20 cellular contexts compared by ENCODE assay signal in the genomic region with DNA sequence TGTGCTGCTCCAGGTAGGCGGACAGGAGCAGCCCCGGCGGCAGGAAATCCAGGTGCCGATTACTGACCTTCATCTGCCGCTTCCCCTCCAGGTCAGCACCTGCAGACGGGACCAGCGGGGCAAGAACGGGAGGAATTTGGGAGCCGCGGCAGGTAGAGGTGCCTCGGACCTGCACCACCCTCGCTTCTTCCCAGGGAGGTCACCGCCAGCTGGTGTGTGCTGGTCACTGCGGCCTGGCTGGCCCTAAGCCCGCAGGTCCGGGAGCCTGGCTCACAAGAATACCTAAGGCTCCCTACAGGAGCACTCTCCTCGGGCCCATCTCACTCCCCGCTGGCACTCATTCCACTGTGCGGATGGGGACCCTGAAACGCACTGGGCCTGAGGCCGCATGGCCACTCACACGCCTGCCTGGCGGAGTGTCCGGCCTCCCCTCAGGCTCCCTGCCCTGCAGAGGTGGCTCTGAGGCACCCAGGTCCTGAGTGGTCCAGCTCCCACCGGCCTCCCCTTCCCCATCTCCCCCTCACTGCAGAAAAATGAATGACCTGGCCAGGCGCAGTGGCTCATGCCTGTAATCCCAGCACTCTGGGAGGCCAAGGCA. TPM values are rescaled to one million over a fixed set of nuclear protein-coding genes. Genes with fewer than 3 reads are reported as not detected.
A peak's percentile ranks its signal among the peaks of the same experiment; 100 is the strongest.
DNase-seq lines count a peak whose midpoint lies in the region; ATAC-seq and TF ChIP-seq lines count a peak whose summit lies in the region.
"Had no signal": no experiment of that assay in that cellular context is flagged by ENCODE, and none has a peak within 500 bp of the region (broad histone marks: within the 10 kb centered on the region; RNA-seq: fewer than 3 reads in every experiment).

No MANE protein-coding gene starts in this region.

- H2AFZ ChIP-seq in trophoblast cell (ENCODE audit: insufficient read depth, low read length, poor library complexity) = no peak overlapping the region
- H2AFZ ChIP-seq: parathyroid adenoma had no signal

- H3K4me2 ChIP-seq in trophoblast cell (ENCODE audit: low read length) = no peak overlapping the region

- H4K91ac ChIP-seq in trophoblast cell (ENCODE audit: low read depth, low read length) = no peak overlapping the region

- H3K9me3 Mint-ChIP-seq in stimulated activated memory B cell treated with anti-CD40 and anti-IgM and Interleukin-4, amounts not matched to agents 10 μg/mL and 1 μg/mL and 100 μg/mL, for 72 hours = no peaks in the 10 kb centered on the region
- H3K9me3 Mint-ChIP-seq: activated CD4-positive, alpha-beta T cell treated with anti-CD3 and anti-CD28 coated beads, Interleukin-2, amount 10 ng/mL, durations not matched to agents 24 days and 14 days had no signal

- H3K79me1 ChIP-seq in trophoblast cell (ENCODE audit: low read length) = peaks cover 5% of the 10 kb centered on the region

- H2BK120ac ChIP-seq in trophoblast cell (ENCODE audit: insufficient read depth, low read length, poor library complexity) = no peak overlapping the region

- H3K4me1 Mint-ChIP-seq in stimulated activated memory B cell treated with anti-CD40 and anti-IgM and Interleukin-4, amounts not matched to agents 10 μg/mL and 1 μg/mL and 100 μg/mL, for 72 hours = peaks cover 33% of the 10 kb centered on the region

- H3K27me3 ChIP-seq in dorsolateral prefrontal cortex (no peaks in the 10 kb centered on the region), trophoblast cell (ENCODE audit: insufficient read depth, low read length) (no peaks in the 10 kb centered on the region), left ventricle myocardium inferior (ENCODE audit: low read depth) (no peaks in the 10 kb centered on the region)
- H3K27me3 ChIP-seq: gastroesophageal sphincter had no signal

- H3K9me3 ChIP-seq in trophoblast cell (ENCODE audit: insufficient read depth, low read depth, low read length) (peaks cover 3% of the 10 kb centered on the region), left ventricle myocardium inferior (replicated peaks) (no peaks in the 10 kb centered on the region)
- H3K9me3 ChIP-seq: gastroesophageal sphincter, thoracic aorta had no signal

- H3K36me3 ChIP-seq in trophoblast cell (ENCODE audit: control insufficient read depth in 1 of 2, insufficient read depth in 2 of 2, low read length in 2 of 2) = peaks cover 35 to 39% of the 10 kb centered on the region in 2 experiments
- H3K36me3 ChIP-seq in left ventricle myocardium inferior = peaks cover 30% of the 10 kb centered on the region
- H3K36me3 ChIP-seq: thoracic aorta had no signal

- H3K4ac ChIP-seq in trophoblast cell (ENCODE audit: low read depth, low read length) = no peak overlapping the region

- H3K4me1 ChIP-seq in trophoblast cell (ENCODE audit: control insufficient read depth in 1 of 2, insufficient read depth in 2 of 2, low read length in 2 of 2) = peaks cover 4 to 5% of the 10 kb centered on the region in 2 experiments
- peaks cover 9% of the 10 kb centered on the region for H3K4me1 ChIP-seq in left ventricle myocardium inferior
- H3K4me1 ChIP-seq: parathyroid adenoma had no signal

- H4K12ac ChIP-seq in trophoblast cell (ENCODE audit: low read depth, low read length) = no peak overlapping the region

- H3K27me3 Mint-ChIP-seq in stimulated activated memory B cell treated with anti-CD40 and anti-IgM and Interleukin-4, amounts not matched to agents 10 μg/mL and 1 μg/mL and 100 μg/mL, for 72 hours = no peaks in the 10 kb centered on the region
- H3K27me3 Mint-ChIP-seq: activated CD4-positive, alpha-beta T cell treated with anti-CD3 and anti-CD28 coated beads, Interleukin-2, amount 10 ng/mL, durations not matched to agents 24 days and 14 days had no signal

- no peak for ATAC-seq in stimulated activated memory B cell treated with anti-CD40 and anti-IgM and Interleukin-4, amounts not matched to agents 10 μg/mL and 1 μg/mL and 100 μg/mL, for 72 hours
- ATAC-seq: gastroesophageal sphincter had no signal

- no peak overlapping the region for H4K8ac ChIP-seq in trophoblast cell (ENCODE audit: low read depth, low read length)

- peaks cover 2% of the 10 kb centered on the region for H3K79me2 ChIP-seq in trophoblast cell (ENCODE audit: control insufficient read depth, insufficient read depth, low read length, poor library complexity)

- intact Hi-C loops in dorsolateral prefrontal cortex (cut with DNase I) (loop anchor here in 1 of 2 donors (10.0 kb wide), 1 partner anchor 323 kb away; the partner anchor contains the start of gene BSG), left ventricle myocardium inferior (cut with micrococcal nuclease) (no loop called here)

- H3K27ac Mint-ChIP-seq in stimulated activated memory B cell treated with anti-CD40 and anti-IgM and Interleukin-4, amounts not matched to agents 10 μg/mL and 1 μg/mL and 100 μg/mL, for 72 hours = no peak overlapping the region
- H3K27ac Mint-ChIP-seq: activated CD4-positive, alpha-beta T cell treated with anti-CD3 and anti-CD28 coated beads, Interleukin-2, amount 10 ng/mL, durations not matched to agents 24 days and 14 days had no signal

- no peak overlapping the region for H3K4me3 Mint-ChIP-seq in stimulated activated memory B cell treated with anti-CD40 and anti-IgM and Interleukin-4, amounts not matched to agents 10 μg/mL and 1 μg/mL and 100 μg/mL, for 72 hours
- H3K4me3 Mint-ChIP-seq: activated CD4-positive, alpha-beta T cell treated with anti-CD3 and anti-CD28 coated beads, Interleukin-2, amount 10 ng/mL, durations not matched to agents 24 days and 14 days had no signal

- no peak overlapping the region for H3K9ac ChIP-seq in trophoblast cell (ENCODE audit: low read length)
- H3K9ac ChIP-seq: parathyroid adenoma had no signal

- H2BK12ac ChIP-seq in trophoblast cell (ENCODE audit: low read length) = no peak overlapping the region

- H3K14ac ChIP-seq in trophoblast cell (ENCODE audit: low read length) = no peak overlapping the region

- no peak overlapping the region for H2AK5ac ChIP-seq in trophoblast cell (ENCODE audit: low read length)

- H3K27ac ChIP-seq in dorsolateral prefrontal cortex (peak overlapping the region in 44 of 59 donors; percentile 12 to 79 (median 59)), trophoblast cell (ENCODE audit: low read depth, low read length) (no peak overlapping the region), left ventricle myocardium inferior (replicated peaks) (no peak overlapping the region)
- H3K27ac ChIP-seq: coronary artery, gastroesophageal sphincter, parathyroid adenoma, skin epidermis, thoracic aorta had no signal

- no peak overlapping the region for H3K4me3 ChIP-seq in dorsolateral prefrontal cortex
- H3K4me3 ChIP-seq in trophoblast cell (ENCODE audit: low read depth, low read length) = no peak overlapping the region
- H3K4me3 ChIP-seq in left ventricle myocardium inferior = no peak overlapping the region
- H3K4me3 ChIP-seq: coronary artery, gastroesophageal sphincter, skin epidermis, thoracic aorta had no signal

- H3K36me3 Mint-ChIP-seq in stimulated activated memory B cell treated with anti-CD40 and anti-IgM and Interleukin-4, amounts not matched to agents 10 μg/mL and 1 μg/mL and 100 μg/mL, for 72 hours = peaks cover 31% of the 10 kb centered on the region

- no peak overlapping the region for H3K18ac ChIP-seq in trophoblast cell (ENCODE audit: low read length)

- H2BK5ac ChIP-seq in trophoblast cell (ENCODE audit: low read depth, low read length, poor library complexity) = no peak overlapping the region

- DNase-seq in ELR (ENCODE audit: low read depth) = peak; percentile 37
- DNase-seq in HuH-7.5 (ENCODE audit: low spot score) = peak; percentile 81
- no peak for DNase-seq in dorsolateral prefrontal cortex
- peak; percentile 80 to 83 for DNase-seq in trophoblast cell
- DNase-seq in Ammon's horn (ENCODE audit: low spot score) = no peak
- no peak for DNase-seq in left ventricle myocardium inferior
- DNase-seq: activated CD4-positive, alpha-beta T cell treated with anti-CD3 and anti-CD28 coated beads, Interleukin-2, amount 10 ng/mL, durations not matched to agents 24 days and 14 days; activated CD8-positive, alpha-beta memory T cell treated with anti-CD3 and anti-CD28 coated beads, Interleukin-2, amount 50 U/mL, for 48 hours; activated gamma-delta T cell treated with Interleukin-2 at 50 U/mL for 16 hours; IMR-90; NCI-H2081; T1000 had no signal

- no peak overlapping the region for H3K23ac ChIP-seq in trophoblast cell (ENCODE audit: low read length)

- WGBS in trophoblast cell (ENCODE audit: extremely low coverage, insufficient coverage, insufficient read length) = no CpG with 5 or more reads among the region's 26 CpGs

- TF ChIP-seq CTCF in dorsolateral prefrontal cortex (IDR thresholded peaks at IDR 0.05 in 54 of 56, conservative IDR thresholded peaks at IDR 0.05 in 2 of 56; ENCODE audit: low read depth in 1 of 56, partially characterized antibody in 56 of 56) (no peak), left ventricle myocardium inferior (IDR thresholded peaks at IDR 0.05; ENCODE audit: borderline replicate concordance) (no peak)

RNA-seq across cellular contexts. Expression of gene RNU6-9, which starts 4.3 kb away (rescaled TPM):
- total RNA-seq in dorsolateral prefrontal cortex (not detected), left ventricle myocardium inferior (not detected)
- polyA plus RNA-seq in trophoblast cell (2013) = not detected in 2 replicates
- total RNA-seq: activated CD4-positive, alpha-beta T cell treated with anti-CD3 and anti-CD28 coated beads, Interleukin-2, amount 10 ng/mL, durations not matched to agents 24 days and 14 days; gastroesophageal sphincter; IMR-90; liver; NCI-H460; thoracic aorta had no signal
- polyA plus RNA-seq: IMR-90, liver had no signal

RNA-seq across cellular contexts. Expression of gene MED16, which starts 4.6 kb away (rescaled TPM):
- 100 to 1,000 TPM in 1 of 120 experiments, 10 to 100 TPM in 119; 48.8 to 100 (median 63.9) TPM for total RNA-seq in dorsolateral prefrontal cortex
- 24.8 and 25.9 TPM in 2 replicates for polyA plus RNA-seq in trophoblast cell (2013)
- total RNA-seq in left ventricle myocardium inferior = 19.4 TPM

RNA-seq across cellular contexts. Expression of gene R3HDM4, which starts 15.5 kb away (rescaled TPM):
- 10 to 100 TPM; 26.1 to 60.5 (median 37.5) TPM for total RNA-seq in dorsolateral prefrontal cortex
- 51.5 and 52.5 TPM in 2 replicates for polyA plus RNA-seq in trophoblast cell (2013)
- 21.6 TPM for total RNA-seq in left ventricle myocardium inferior

RNA-seq across cellular contexts. Expression of gene KISS1R, which starts 19.6 kb away (rescaled TPM):
- total RNA-seq in dorsolateral prefrontal cortex (1 to 10 TPM in 59 of 120 experiments, under 1 TPM in 56, not detected in 5; 0.29 to 3.5 (median 1.0) TPM), left ventricle myocardium inferior (not detected)
- polyA plus RNA-seq in trophoblast cell (2013) = 0.10 and 0.14 TPM in 2 replicates
- total RNA-seq: gastroesophageal sphincter, IMR-90, liver, NCI-H460, thoracic aorta had no signal
- polyA plus RNA-seq: IMR-90, liver had no signal

RNA-seq across cellular contexts. Expression of gene ARID3A, which starts 28.3 kb away (rescaled TPM):
- total RNA-seq in dorsolateral prefrontal cortex = 10 to 100 TPM in 40 of 120 experiments, 1 to 10 TPM in 80; 3.8 to 17.6 (median 8.7) TPM
- polyA plus RNA-seq in trophoblast cell (2013) = 445 and 449 TPM in 2 replicates
- 4.8 TPM for total RNA-seq in left ventricle myocardium inferior

Comparison
In these comparisons a context has a peak if more than half of its experiments do, and no peak if none do; other contexts are left out.
1. DNase-seq: peak in ELR (single experiment), HuH-7.5 (single experiment) and trophoblast cell (2 of 2); none in dorsolateral prefrontal cortex (0 of 10), Ammon's horn (single experiment) and left ventricle myocardium inferior (single experiment).
2. H3K27ac ChIP-seq: peak in dorsolateral prefrontal cortex (44 of 59); none in trophoblast cell (single experiment) and left ventricle myocardium inferior (single experiment).